ENCODE assay signal across 17 cellular contexts in the genomic region with DNA sequence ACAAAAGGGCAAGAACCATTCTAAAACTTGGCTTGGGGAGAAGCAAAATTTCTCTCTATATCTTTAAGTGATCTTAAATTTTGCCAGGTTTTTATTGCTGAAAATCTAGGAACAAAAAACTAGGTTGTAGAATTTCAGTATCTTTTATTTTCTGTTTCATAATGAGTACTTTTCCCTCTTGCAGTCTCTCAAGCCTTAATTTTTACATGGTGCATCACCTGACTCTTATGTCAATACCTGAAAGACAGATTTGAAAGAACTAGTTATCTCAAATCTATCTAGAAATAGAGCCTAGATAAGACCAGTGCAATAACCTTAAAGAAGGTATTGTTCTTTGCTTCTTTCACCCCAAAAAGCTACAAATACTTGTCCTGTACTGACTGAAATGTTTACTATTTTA.
A peak's percentile ranks its signal among the peaks of the same experiment; 100 is the strongest.
DNase-seq lines count a peak whose midpoint lies in the region; ATAC-seq and TF ChIP-seq lines count a peak whose summit lies in the region.
"Had no signal": no experiment of that assay in that cellular context is flagged by ENCODE, and none has a peak within 500 bp of the region (broad histone marks: within the 10 kb centered on the region; RNA-seq: fewer than 3 reads in every experiment).

No MANE protein-coding gene starts in this region.

- DNase-seq in GM10248 (ENCODE audit: extremely low spot score): peak; percentile 33
- no peak for DNase-seq in activated CD8-positive, alpha-beta memory T cell treated with anti-CD3 and anti-CD28 coated beads, Interleukin-2, amount 10 ng/mL, durations not matched to agents 7 days and 5 days
- no peak for DNase-seq in CD14-positive monocyte (ENCODE audit: low spot score)
- no peak for DNase-seq in hepatic stellate cell (ENCODE audit: low spot score)
- DNase-seq: activated CD8-positive, alpha-beta memory T cell treated with anti-CD3 and anti-CD28 coated beads for 24 hours; activated gamma-delta T cell treated with Interleukin-2 at 50 U/mL for 16 hours; effector CD4-positive, alpha-beta T cell; mammary epithelial cell; NCI-H187 treated with DMSO at 0.1 percent for 48 hours; right lobe of liver; SHP77 treated with DMSO at 0.1 percent for 48 hours; stimulated activated CD4-positive, alpha-beta T cell treated with anti-CD3 and anti-CD28 coated beads, Interleukin-4, amount 100 ng/mL, for 24 hours had no signal

- CTCF ChIA-PET in GM10248 (lab: Yijun Ruan, JAX): interaction anchor here (1.5 to 2.6 kb wide), 3 partner anchors 15 to 37 kb away, joined by 3 to 11 read pairs (median 7); no protein-coding TSS in a partner anchor
- CTCF ChIA-PET in activated CD8-positive, alpha-beta memory T cell treated with anti-CD3 and anti-CD28 coated beads, Interleukin-2, amount 10 ng/mL, durations not matched to agents 7 days and 5 days (lab: Charles Lee): interaction anchor here (1.4 kb wide), 1 partner anchor 8 kb away, joined by 4 read pairs; no protein-coding TSS in a partner anchor

- H3K27ac Mint-ChIP-seq in activated CD8-positive, alpha-beta memory T cell treated with anti-CD3 and anti-CD28 coated beads, Interleukin-2, amount 10 ng/mL, durations not matched to agents 7 days and 5 days: no peak overlapping the region
- H3K27ac Mint-ChIP-seq in CD14-positive monocyte: no peak overlapping the region
- H3K27ac Mint-ChIP-seq: stimulated activated effector memory CD8-positive, alpha-beta T cell treated with anti-CD3 and anti-CD28 coated beads, Interleukin-12 subunit alpha, Interleukin-12 subunit beta, amount 100 ng/mL, for 72 hours had no signal

- ATAC-seq in GM18858 (IDR thresholded peaks at IDR 0.05; ENCODE audit: unreplicated experiment): peak; percentile 54
- ATAC-seq in GM21737 (IDR thresholded peaks at IDR 0.05; ENCODE audit: unreplicated experiment): peak; percentile 51
- ATAC-seq in HG03469 (IDR thresholded peaks at IDR 0.05; ENCODE audit: unreplicated experiment): peak; percentile 46
- ATAC-seq in activated CD8-positive, alpha-beta memory T cell treated with anti-CD3 and anti-CD28 coated beads, Interleukin-2, amount 10 ng/mL, durations not matched to agents 7 days and 5 days: no peak
- no peak for ATAC-seq in GM21423 (IDR thresholded peaks at IDR 0.05; ENCODE audit: unreplicated experiment)

- H3K36me3 Mint-ChIP-seq in activated CD8-positive, alpha-beta memory T cell treated with anti-CD3 and anti-CD28 coated beads, Interleukin-2, amount 10 ng/mL, durations not matched to agents 7 days and 5 days: peaks cover 4% of the 10 kb centered on the region
- H3K36me3 Mint-ChIP-seq in CD14-positive monocyte: peaks cover 14 to 19% of the 10 kb centered on the region in 2 donors
- H3K36me3 Mint-ChIP-seq: stimulated activated effector memory CD8-positive, alpha-beta T cell treated with anti-CD3 and anti-CD28 coated beads, Interleukin-12 subunit alpha, Interleukin-12 subunit beta, amount 100 ng/mL, for 72 hours had no signal

- H3K4me1 Mint-ChIP-seq in activated CD8-positive, alpha-beta memory T cell treated with anti-CD3 and anti-CD28 coated beads, Interleukin-2, amount 10 ng/mL, durations not matched to agents 7 days and 5 days: peaks cover 20% of the 10 kb centered on the region
- peaks cover 6% of the 10 kb centered on the region for H3K4me1 Mint-ChIP-seq in CD14-positive monocyte

- TF ChIP-seq CTCF in GM10248 (IDR thresholded peaks at IDR 0.05; ENCODE audit: control extremely low read depth, extremely low read depth, low read depth, missing control alignments): no peak
- no peak for TF ChIP-seq CTCF in CD14-positive monocyte (IDR thresholded peaks at IDR 0.05)

- H3K9me3 Mint-ChIP-seq in activated CD8-positive, alpha-beta memory T cell treated with anti-CD3 and anti-CD28 coated beads, Interleukin-2, amount 10 ng/mL, durations not matched to agents 7 days and 5 days (ENCODE audit: low read depth): no peaks in the 10 kb centered on the region
- H3K9me3 Mint-ChIP-seq in CD14-positive monocyte: peaks cover 0 to under 1% (median 0%) of the 10 kb centered on the region in 7 donors
- H3K9me3 Mint-ChIP-seq: stimulated activated effector memory CD8-positive, alpha-beta T cell treated with anti-CD3 and anti-CD28 coated beads, Interleukin-12 subunit alpha, Interleukin-12 subunit beta, amount 100 ng/mL, for 72 hours had no signal

- POLR2A ChIA-PET in GM10248 (lab: Yijun Ruan, JAX): no interaction called here

- no peak overlapping the region for H3K4me3 Mint-ChIP-seq in activated CD8-positive, alpha-beta memory T cell treated with anti-CD3 and anti-CD28 coated beads, Interleukin-2, amount 10 ng/mL, durations not matched to agents 7 days and 5 days
- no peak overlapping the region for H3K4me3 Mint-ChIP-seq in CD14-positive monocyte
- H3K4me3 Mint-ChIP-seq: stimulated activated effector memory CD8-positive, alpha-beta T cell treated with anti-CD3 and anti-CD28 coated beads, Interleukin-12 subunit alpha, Interleukin-12 subunit beta, amount 100 ng/mL, for 72 hours had no signal

- intact Hi-C loops in CD14-positive monocyte (cut with micrococcal nuclease): no loop called here

- H3K27me3 Mint-ChIP-seq in activated CD8-positive, alpha-beta memory T cell treated with anti-CD3 and anti-CD28 coated beads, Interleukin-2, amount 10 ng/mL, durations not matched to agents 7 days and 5 days: no peaks in the 10 kb centered on the region
- H3K27me3 Mint-ChIP-seq in CD14-positive monocyte (ENCODE audit: low read depth in 3 of 3): no peaks in the 10 kb centered on the region

Comparison
In these comparisons a context has a peak if more than half of its experiments do, and no peak if none do; other contexts are left out.
1. ATAC-seq: peak in GM18858 (single experiment), GM21737 (single experiment) and HG03469 (single experiment); none in activated CD8-positive, alpha-beta memory T cell treated with anti-CD3 and anti-CD28 coated beads, Interleukin-2, amount 10 ng/mL, durations not matched to agents 7 days and 5 days (single experiment) and GM21423 (single experiment).